ENCODE assay signal across 16 cellular contexts in genomic region chr6:51495016-51495805, GRCh38.
DNase-seq lines count a peak whose midpoint lies in the region; ATAC-seq and TF ChIP-seq lines count a peak whose summit lies in the region.
"Had no signal": no experiment of that assay in that cellular context is flagged by ENCODE, and none has a peak within 500 bp of the region (broad histone marks: within the 10 kb centered on the region; RNA-seq: fewer than 3 reads in every experiment).

No MANE protein-coding gene starts in this region.

- H3K9me3 Mint-ChIP-seq in GM23338: no peaks in the 10 kb centered on the region
- H3K9me3 Mint-ChIP-seq: activated naive CD8-positive, alpha-beta T cell treated with anti-CD3 and anti-CD28 coated beads for 36 hours had no signal

- TF ChIP-seq POLR2A in body of pancreas (IDR thresholded peaks at IDR 0.05) (no peak), lower leg skin (IDR thresholded peaks at IDR 0.05) (no peak)

- no peaks in the 10 kb centered on the region for H3K79me2 ChIP-seq in GM23338 (replicated peaks; ENCODE audit: insufficient read depth)

- no peaks in the 10 kb centered on the region for H3F3A ChIP-seq in GM23338 (replicated peaks; ENCODE audit: low read depth)

- H3K4me3 ChIP-seq in GM23338 (no peak overlapping the region), body of pancreas (no peak overlapping the region), lower leg skin (ENCODE audit: low read depth, poor library complexity, severe bottlenecking) (no peak overlapping the region)

- no peaks in the 10 kb centered on the region for H3K9me3 ChIP-seq in body of pancreas

- ATAC-seq in GM23338 (peak; percentile 82), body of pancreas (no peak), HG03095 (IDR thresholded peaks at IDR 0.05; ENCODE audit: unreplicated experiment) (no peak), foreskin keratinocyte (no peak)
- ATAC-seq: sciatic nerve; stimulated activated effector memory CD8-positive, alpha-beta T cell treated with anti-CD3 and anti-CD28 coated beads, Interleukin-12 subunit alpha, Interleukin-12 subunit beta, amount 100 ng/mL, for 72 hours had no signal

- no peak overlapping the region for H3K4me3 Mint-ChIP-seq in GM23338
- H3K4me3 Mint-ChIP-seq: activated naive CD8-positive, alpha-beta T cell treated with anti-CD3 and anti-CD28 coated beads for 36 hours; stimulated activated effector memory CD8-positive, alpha-beta T cell treated with anti-CD3 and anti-CD28 coated beads, Interleukin-12 subunit alpha, Interleukin-12 subunit beta, amount 100 ng/mL, for 72 hours had no signal

- intact Hi-C loops in body of pancreas (cut with DNase I) (no loop called here), lower leg skin (cut with DNase I; ENCODE audit: low total_unique reads) (no loop called here), posterior vena cava (cut with DNase I) (no loop called here)

- H3K4me1 Mint-ChIP-seq in GM23338: peaks cover 11% of the 10 kb centered on the region
- H3K4me1 Mint-ChIP-seq: activated naive CD8-positive, alpha-beta T cell treated with anti-CD3 and anti-CD28 coated beads for 36 hours; naive B cell; stimulated activated effector memory CD8-positive, alpha-beta T cell treated with anti-CD3 and anti-CD28 coated beads, Interleukin-12 subunit alpha, Interleukin-12 subunit beta, amount 100 ng/mL, for 72 hours had no signal

- H4K20me1 ChIP-seq in GM23338 (replicated peaks; ENCODE audit: insufficient read depth): no peaks in the 10 kb centered on the region

- no peak overlapping the region for H3K4me2 ChIP-seq in GM23338

- peak overlapping the region; percentile 54; the same call in 1 of the 2 replicates for H3K27ac Mint-ChIP-seq in GM23338
- H3K27ac Mint-ChIP-seq: activated naive CD8-positive, alpha-beta T cell treated with anti-CD3 and anti-CD28 coated beads for 36 hours; stimulated activated effector memory CD8-positive, alpha-beta T cell treated with anti-CD3 and anti-CD28 coated beads, Interleukin-12 subunit alpha, Interleukin-12 subunit beta, amount 100 ng/mL, for 72 hours had no signal

- 28 to 29% methylated on average over 6 of the region's 6 CpGs for WGBS in body of pancreas, 2 donors
- 25 to 31% methylated on average over 6 of the region's 6 CpGs for WGBS in lower leg skin, 2 donors

- no peaks in the 10 kb centered on the region for H3K27me3 Mint-ChIP-seq in GM23338 (ENCODE audit: insufficient read depth, low read depth, poor library complexity)
- H3K27me3 Mint-ChIP-seq: naive B cell had no signal

- H2AFZ ChIP-seq in GM23338: peak overlapping the region; percentile 92

- DNase-seq in GM23338 (ENCODE audit: low spot score): peak; percentile 4
- peak; percentile 3 to 33 (median 22) for DNase-seq in body of pancreas
- peak; percentile 15 for DNase-seq in kidney tubule cell (ENCODE audit: low spot score)
- peak; percentile 85 for DNase-seq in pons (ENCODE audit: low spot score)
- no peak for DNase-seq in lower leg skin (ENCODE audit: low spot score in 2 of 2)
- DNase-seq in posterior vena cava (ENCODE audit: low spot score): no peak
- DNase-seq in foreskin keratinocyte: no peak
- DNase-seq: activated CD4-positive, alpha-beta T cell treated with anti-CD3 and anti-CD28 coated beads for 48 hours; activated naive CD8-positive, alpha-beta T cell treated with anti-CD3 and anti-CD28 coated beads for 36 hours; kidney glomerular epithelial cell; naive B cell; NCI-H2171; SHP77 had no signal

- H3K9me2 ChIP-seq in GM23338 (ENCODE audit: insufficient read depth): no peaks in the 10 kb centered on the region

- no peaks in the 10 kb centered on the region for H3K36me3 Mint-ChIP-seq in GM23338 (ENCODE audit: low read depth)
- H3K36me3 Mint-ChIP-seq: activated naive CD8-positive, alpha-beta T cell treated with anti-CD3 and anti-CD28 coated beads for 36 hours; naive B cell; stimulated activated effector memory CD8-positive, alpha-beta T cell treated with anti-CD3 and anti-CD28 coated beads, Interleukin-12 subunit alpha, Interleukin-12 subunit beta, amount 100 ng/mL, for 72 hours had no signal

- no peak for TF ChIP-seq CTCF in GM23338 (conservative IDR thresholded peaks at IDR 0.05; ENCODE audit: low read depth in 2 of 2)
- TF ChIP-seq CTCF in body of pancreas (IDR thresholded peaks at IDR 0.05): no peak
- TF ChIP-seq CTCF in lower leg skin (IDR thresholded peaks at IDR 0.05): no peak
- TF ChIP-seq CTCF in foreskin keratinocyte (conservative IDR thresholded peaks at IDR 0.05): no peak

- H3K36me3 ChIP-seq in GM23338 (ENCODE audit: insufficient read depth) (no peaks in the 10 kb centered on the region), body of pancreas (replicated peaks in 1 of 2; ENCODE audit: insufficient read depth in 1 of 2, low read depth in 2 of 2) (no peaks in the 10 kb centered on the region)

- H3K4me1 ChIP-seq in GM23338 (ENCODE audit: insufficient read depth) (no peaks in the 10 kb centered on the region), body of pancreas (peaks cover 8% of the 10 kb centered on the region), foreskin keratinocyte (no peaks in the 10 kb centered on the region)

- H3K27ac ChIP-seq in GM23338 (ENCODE audit: low read depth) (no peak overlapping the region), body of pancreas (peak overlapping the region in 2 of 4 donors; percentile 44 to 45), foreskin keratinocyte (no peak overlapping the region)

- H3K27me3 ChIP-seq in GM23338 (ENCODE audit: insufficient read depth): no peaks in the 10 kb centered on the region
- H3K27me3 ChIP-seq in body of pancreas: no peaks in the 10 kb centered on the region
- H3K27me3 ChIP-seq in foreskin keratinocyte: no peaks in the 10 kb centered on the region

TF ChIP-seq in GM23338, 12 proteins besides CTCF, POLR2A, EP300 and RAD21 (continues in another document):
- TF ChIP-seq ZNF114 (CRISPR knock-in tag; IDR thresholded peaks at IDR 0.05): no peak
- no peak for TF ChIP-seq EZH2 (IDR thresholded peaks at IDR 0.05; ENCODE audit: low read depth, unreplicated experiment)
- TF ChIP-seq STAT1 (IDR thresholded peaks at IDR 0.05; ENCODE audit: unreplicated experiment): no peak
- TF ChIP-seq, protein P1, sequence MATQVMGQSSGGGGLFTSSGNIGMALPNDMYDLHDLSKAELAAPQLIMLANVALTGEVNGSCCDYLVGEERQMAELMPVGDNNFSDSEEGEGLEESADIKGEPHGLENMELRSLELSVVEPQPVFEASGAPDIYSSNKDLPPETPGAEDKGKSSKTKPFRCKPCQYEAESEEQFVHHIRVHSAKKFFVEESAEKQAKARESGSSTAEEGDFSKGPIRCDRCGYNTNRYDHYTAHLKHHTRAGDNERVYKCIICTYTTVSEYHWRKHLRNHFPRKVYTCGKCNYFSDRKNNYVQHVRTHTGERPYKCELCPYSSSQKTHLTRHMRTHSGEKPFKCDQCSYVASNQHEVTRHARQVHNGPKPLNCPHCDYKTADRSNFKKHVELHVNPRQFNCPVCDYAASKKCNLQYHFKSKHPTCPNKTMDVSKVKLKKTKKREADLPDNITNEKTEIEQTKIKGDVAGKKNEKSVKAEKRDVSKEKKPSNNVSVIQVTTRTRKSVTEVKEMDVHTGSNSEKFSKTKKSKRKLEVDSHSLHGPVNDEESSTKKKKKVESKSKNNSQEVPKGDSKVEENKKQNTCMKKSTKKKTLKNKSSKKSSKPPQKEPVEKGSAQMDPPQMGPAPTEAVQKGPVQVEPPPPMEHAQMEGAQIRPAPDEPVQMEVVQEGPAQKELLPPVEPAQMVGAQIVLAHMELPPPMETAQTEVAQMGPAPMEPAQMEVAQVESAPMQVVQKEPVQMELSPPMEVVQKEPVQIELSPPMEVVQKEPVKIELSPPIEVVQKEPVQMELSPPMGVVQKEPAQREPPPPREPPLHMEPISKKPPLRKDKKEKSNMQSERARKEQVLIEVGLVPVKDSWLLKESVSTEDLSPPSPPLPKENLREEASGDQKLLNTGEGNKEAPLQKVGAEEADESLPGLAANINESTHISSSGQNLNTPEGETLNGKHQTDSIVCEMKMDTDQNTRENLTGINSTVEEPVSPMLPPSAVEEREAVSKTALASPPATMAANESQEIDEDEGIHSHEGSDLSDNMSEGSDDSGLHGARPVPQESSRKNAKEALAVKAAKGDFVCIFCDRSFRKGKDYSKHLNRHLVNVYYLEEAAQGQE (IDR thresholded peaks at IDR 0.05; ENCODE audit: unreplicated experiment): no peak

Comparison
In these comparisons a context has a peak if more than half of its experiments do, and no peak if none do; other contexts are left out.
1. DNase-seq: peak in GM23338 (single experiment), body of pancreas (4 of 4), kidney tubule cell (single experiment) and pons (single experiment); none in lower leg skin (0 of 2), posterior vena cava (single experiment) and foreskin keratinocyte (0 of 2).